In genomic region chr14:67461341-67461985, GRCh38 we compare ENCODE assay signal across 14 cellular contexts. TPM values are rescaled to one million over a fixed set of nuclear protein-coding genes. Genes with fewer than 3 reads are reported as not detected.
DNase-seq lines count a peak whose midpoint lies in the region; ATAC-seq, FAIRE-seq and TF ChIP-seq lines count a peak whose summit lies in the region.
"Had no signal": no experiment of that assay in that cellular context is flagged by ENCODE, and none has a peak within 500 bp of the region (broad histone marks: within the 10 kb centered on the region; RNA-seq: fewer than 3 reads in every experiment).

No MANE protein-coding gene starts in this region.

- H3K4me1 Mint-ChIP-seq in WTC11: peaks cover 18% of the 10 kb centered on the region

- H2BK120ac ChIP-seq in H1 (replicated peaks; ENCODE audit: low read depth, low read length): no peak overlapping the region

- TF ChIP-seq RAD21 in H1 (IDR thresholded peaks at IDR 0.05 in 1 of 2, conservative IDR thresholded peaks at IDR 0.05 in 1 of 2; ENCODE audit: low read depth in 2 of 2, low read length in 2 of 2): no peak

- TF ChIP-seq CTCF in H1 (IDR thresholded peaks at IDR 0.05; ENCODE audit: control extremely low read depth in 1 of 3, insufficient read depth in 1 of 3, low read depth in 1 of 3, low read length in 3 of 3): no peak
- TF ChIP-seq CTCF in WTC11 (IDR thresholded peaks at IDR 0.05): no peak

- no peak overlapping the region for H4K91ac ChIP-seq in H1 (replicated peaks; ENCODE audit: insufficient read length, low read length)

- peak; percentile 18 for DNase-seq in EH (ENCODE audit: low read depth)
- DNase-seq in LHCN-M2 (ENCODE audit: low read depth): peak; percentile 32
- DNase-seq in H1 (ENCODE audit: low read depth in 1 of 2, low spot score in 2 of 2): no peak
- DNase-seq in myocyte (ENCODE audit: low read depth): peak; percentile 63
- DNase-seq in WTC11 (ENCODE audit: low spot score): no peak
- DNase-seq in KBM-7: no peak
- DNase-seq: activated CD4-positive, alpha-beta memory T cell treated with anti-CD3 and anti-CD28 coated beads for 36 hours; activated naive CD4-positive, alpha-beta T cell; left ventricle myocardium superior; Peyer's patch had no signal

- peaks cover 10% of the 10 kb centered on the region; the same call in 1 of the 2 replicates for H3K27me3 Mint-ChIP-seq in WTC11 (ENCODE audit: low read depth)
- H3K27me3 Mint-ChIP-seq: activated CD4-positive, alpha-beta memory T cell treated with anti-CD3 and anti-CD28 coated beads for 36 hours had no signal

- in situ Hi-C loops in KBM-7 (cut with MboI; ENCODE audit: low pct_unique_long_range_greater_than_20kb, low sequenced_read_pairs): no loop called here

- no peaks in the 10 kb centered on the region for H3K36me3 ChIP-seq in H1 (ENCODE audit: control insufficient read depth in 2 of 4, insufficient read depth in 4 of 4, low read length in 3 of 4)
- H3K36me3 ChIP-seq: Peyer's patch had no signal

- H3K27ac Mint-ChIP-seq in WTC11: no peak overlapping the region
- H3K27ac Mint-ChIP-seq: activated CD4-positive, alpha-beta memory T cell treated with anti-CD3 and anti-CD28 coated beads for 36 hours; stimulated activated effector memory CD8-positive, alpha-beta T cell treated with anti-CD3 and anti-CD28 coated beads, Interleukin-12 subunit alpha, Interleukin-12 subunit beta, amount 100 ng/mL, for 72 hours; T-helper 2 cell treated with Interferon-gamma antibody and Interleukin-4, amounts not matched to agents 5 μg/mL and 100 μg/mL, for 36 hours had no signal

- H3K4me3 ChIP-seq in H1 (ENCODE audit: extremely low read depth in 1 of 4, insufficient read depth in 2 of 4, low read depth in 3 of 4, low read length in 4 of 4): no peak overlapping the region
- H3K4me3 ChIP-seq: Peyer's patch had no signal

- no peak for TF ChIP-seq POLR2A in H1 (IDR thresholded peaks at IDR 0.05; ENCODE audit: control extremely low read depth in 1 of 2, low read depth in 2 of 2, low read length in 2 of 2)

- H2BK20ac ChIP-seq in H1 (ENCODE audit: low read length): no peak overlapping the region

- no peak overlapping the region for H3K56ac ChIP-seq in H1 (replicated peaks; ENCODE audit: insufficient read length, low read depth, low read length)

- H3K4me3 Mint-ChIP-seq in WTC11: no peak overlapping the region
- H3K4me3 Mint-ChIP-seq: activated CD4-positive, alpha-beta memory T cell treated with anti-CD3 and anti-CD28 coated beads for 36 hours; stimulated activated effector memory CD8-positive, alpha-beta T cell treated with anti-CD3 and anti-CD28 coated beads, Interleukin-12 subunit alpha, Interleukin-12 subunit beta, amount 100 ng/mL, for 72 hours; T-helper 2 cell treated with Interferon-gamma antibody and Interleukin-4, amounts not matched to agents 5 μg/mL and 100 μg/mL, for 36 hours had no signal

- peak overlapping the region; percentile 40; the same call in 1 of the 2 replicates for H2BK15ac ChIP-seq in H1 (ENCODE audit: low read length)

- POLR2A ChIA-PET in H1 (lab: Charles Lee; ENCODE audit: partially characterized antibody): no interaction called here
- POLR2A ChIA-PET in WTC11 (lab: Charles Lee): no interaction called here

- no peaks in the 10 kb centered on the region for H3K79me1 ChIP-seq in H1 (ENCODE audit: low read depth, low read length)

- H4K5ac ChIP-seq in H1 (ENCODE audit: insufficient read length, low read depth, low read length): no peak overlapping the region

- H3K9me3 Mint-ChIP-seq in WTC11: peaks cover 5% of the 10 kb centered on the region
- H3K9me3 Mint-ChIP-seq: activated CD4-positive, alpha-beta memory T cell treated with anti-CD3 and anti-CD28 coated beads for 36 hours; stimulated activated effector memory CD8-positive, alpha-beta T cell treated with anti-CD3 and anti-CD28 coated beads, Interleukin-12 subunit alpha, Interleukin-12 subunit beta, amount 100 ng/mL, for 72 hours; T-helper 2 cell treated with Interferon-gamma antibody and Interleukin-4, amounts not matched to agents 5 μg/mL and 100 μg/mL, for 36 hours had no signal

- no peak overlapping the region for H3K4me2 ChIP-seq in H1 (ENCODE audit: insufficient read depth in 1 of 2, low read depth in 2 of 2, low read length in 2 of 2)

- no peak overlapping the region for H2BK5ac ChIP-seq in H1 (ENCODE audit: low read depth, low read length)

- H3K36me3 Mint-ChIP-seq in WTC11: no peaks in the 10 kb centered on the region
- H3K36me3 Mint-ChIP-seq: activated CD4-positive, alpha-beta memory T cell treated with anti-CD3 and anti-CD28 coated beads for 36 hours; stimulated activated effector memory CD8-positive, alpha-beta T cell treated with anti-CD3 and anti-CD28 coated beads, Interleukin-12 subunit alpha, Interleukin-12 subunit beta, amount 100 ng/mL, for 72 hours had no signal

- no peak overlapping the region for H3K23ac ChIP-seq in H1 (ENCODE audit: insufficient read length)

- no peak overlapping the region for H2AFZ ChIP-seq in H1 (ENCODE audit: low read length)

- no peaks in the 10 kb centered on the region; the same call in 1 of the 2 replicates for H3K23me2 ChIP-seq in H1 (ENCODE audit: low read depth, low read length)

- H3K14ac ChIP-seq in H1 (ENCODE audit: insufficient read length): no peak overlapping the region

- CTCF ChIA-PET in H1 (lab: Charles Lee; ENCODE audit: partially characterized antibody): interaction anchor here (1.0 to 7.1 kb wide), 6 partner anchors 11 to 110 kb away, joined by 3 to 68 read pairs (median 4); no protein-coding TSS in a partner anchor
- CTCF ChIA-PET in WTC11 (lab: Charles Lee): interaction anchor here (0.6 to 1.5 kb wide), 3 partner anchors 34 to 110 kb away, joined by 3 to 7 read pairs (median 3); no protein-coding TSS in a partner anchor

- peaks cover 0 to 4% of the 10 kb centered on the region in 2 experiments; a peak in 1 of 4 replicates for H3K9me3 ChIP-seq in H1 (ENCODE audit: insufficient read depth in 2 of 2, low read depth in 1 of 2, low read length in 1 of 2)
- H3K9me3 ChIP-seq: Peyer's patch had no signal

- no peak overlapping the region for H3K18ac ChIP-seq in H1 (ENCODE audit: extremely low read depth, low read length)

- H4K20me1 ChIP-seq in H1 (replicated peaks in 1 of 2; ENCODE audit: control insufficient read depth in 1 of 2, insufficient read depth in 2 of 2, low read length in 2 of 2): no peaks in the 10 kb centered on the region

- ATAC-seq in GM21528 (IDR thresholded peaks at IDR 0.05; ENCODE audit: low FRiP score, unreplicated experiment): no peak
- no peak for ATAC-seq in WTC11
- no peak for ATAC-seq in GM21381 (IDR thresholded peaks at IDR 0.05; ENCODE audit: unreplicated experiment)
- ATAC-seq: left ventricle myocardium superior; stimulated activated effector memory CD8-positive, alpha-beta T cell treated with anti-CD3 and anti-CD28 coated beads, Interleukin-12 subunit alpha, Interleukin-12 subunit beta, amount 100 ng/mL, for 72 hours had no signal

- no peaks in the 10 kb centered on the region; a peak in 1 of 7 replicates for H3K27me3 ChIP-seq in H1 (replicated peaks in 1 of 4; ENCODE audit: control insufficient read depth in 3 of 4, extremely low read depth in 1 of 4, insufficient read depth in 3 of 4, low read length in 3 of 4)
- H3K27me3 ChIP-seq: Peyer's patch had no signal

- no peak overlapping the region for H2AK5ac ChIP-seq in H1 (ENCODE audit: low read depth, low read length)

- H3K27ac ChIP-seq in H1 (ENCODE audit: low read depth, low read length): no peak overlapping the region
- H3K27ac ChIP-seq: Peyer's patch had no signal

- 81% methylated on average over 3 of the region's 3 CpGs; no CpG with 5 or more reads in 1 of the 2 experiments for WGBS in H1 (ENCODE audit: extremely low coverage in 1 of 2, insufficient coverage in 1 of 2, insufficient read length in 1 of 2, insufficient replicate concordance in 2 of 2, low coverage in 1 of 2, low lambda C conversion rate in 2 of 2, missing lambda C conversion rate in 1 of 2), 2 experiments

- no peak for TF ChIP-seq EP300 in H1 (IDR thresholded peaks at IDR 0.05; ENCODE audit: borderline replicate concordance in 1 of 2, low read depth in 2 of 2, low read length in 2 of 2)

- no peak overlapping the region for H3K4ac ChIP-seq in H1 (replicated peaks; ENCODE audit: insufficient read length, low read depth, low read length)

- no peak overlapping the region for H2BK12ac ChIP-seq in H1 (ENCODE audit: low read depth, low read length)

- H4K8ac ChIP-seq in H1 (ENCODE audit: extremely low read depth, insufficient read depth, low read length): no peak overlapping the region

- no peaks in the 10 kb centered on the region for H3K79me2 ChIP-seq in H1 (ENCODE audit: control insufficient read depth in 1 of 2, insufficient read depth in 2 of 2, low read length in 2 of 2)

- H3K4me1 ChIP-seq in H1 (replicated peaks in 1 of 4; ENCODE audit: control insufficient read depth in 3 of 4, insufficient read depth in 4 of 4, low read length in 3 of 4): peaks cover 0 to 6% (median 1%) of the 10 kb centered on the region in 4 experiments; a peak in 3 of 7 replicates

- FAIRE-seq in H1 (lab: Jason Lieb, UNC): no peak

- no peak overlapping the region for H3K9ac ChIP-seq in H1 (replicated peaks in 1 of 4; ENCODE audit: extremely low read depth in 1 of 4, low read depth in 3 of 4, low read length in 3 of 4)

RNA-seq across cellular contexts. Expression of gene TMEM229B, which starts 27.1 kb away (rescaled TPM):
- 0.06 TPM in 1 of 2 replicates, not detected in the other for total RNA-seq in LHCN-M2 (2014; rRNA removed)
- polyA plus RNA-seq in LHCN-M2 (2012): 0.02 TPM
- 0.50 and 0.73 TPM in 2 replicates for total RNA-seq in H1 (2021; fragmentation: NEBNext Ultra II Directional; extraction: Animal tissue kit (Norgen Biotek cat#: 25700))
- 0.85 and 1.7 TPM in 2 replicates for polyA plus RNA-seq in H1 (2011; rRNA removed)
- polyA plus RNA-seq in H1 (2011; cell fraction: cytosol; rRNA removed): 0.48 TPM
- 0.74 TPM for polyA plus RNA-seq in H1 (2011; cell fraction: nucleus; rRNA removed)
- 0.39 to 0.88 TPM (median 0.80 TPM) in 4 replicates for polyA plus RNA-seq in H1 (2012, experiment 1 of 2)
- 0.62 TPM for polyA plus RNA-seq in H1 (2012, experiment 2 of 2)
- polyA plus RNA-seq in H1 (2013, experiment 1 of 2): 0.73 TPM
- 0.70 TPM for polyA plus RNA-seq in H1 (2013, experiment 2 of 2)
- polyA minus RNA-seq in H1 (2011; rRNA and poly(A)+ RNA removed): 0.54 and 0.85 TPM in 2 replicates
- 1.8 TPM for polyA minus RNA-seq in H1 (2011; cell fraction: cytosol; rRNA and poly(A)+ RNA removed)
- 1.00 TPM for polyA minus RNA-seq in H1 (2011; cell fraction: nucleus; rRNA and poly(A)+ RNA removed)
- total RNA-seq in myocyte: 1.4 TPM in 2 replicates
- 0.39 TPM for polyA plus RNA-seq in myocyte (2012)
- total RNA-seq in WTC11 (2021): 0.69 to 0.90 TPM (median 0.87 TPM) in 3 replicates

RNA-seq across cellular contexts. Expression of gene PLEK2, which starts 49.5 kb away (rescaled TPM):
- 0.34 and 0.64 TPM in 2 replicates for total RNA-seq in LHCN-M2 (2014; rRNA removed)
- 0.67 TPM for polyA plus RNA-seq in LHCN-M2 (2012)
- total RNA-seq in H1 (2021; fragmentation: NEBNext Ultra II Directional; extraction: Animal tissue kit (Norgen Biotek cat#: 25700)): 2.1 and 2.9 TPM in 2 replicates
- 0.41 and 0.49 TPM in 2 replicates for polyA plus RNA-seq in H1 (2011; rRNA removed)
- 0.47 TPM for polyA plus RNA-seq in H1 (2011; cell fraction: cytosol; rRNA removed)
- 0.29 TPM for polyA plus RNA-seq in H1 (2011; cell fraction: nucleus; rRNA removed)
- polyA plus RNA-seq in H1 (2012, experiment 1 of 2): 0.92 to 1.1 TPM (median 0.99 TPM) in 4 replicates
- 0.34 TPM for polyA plus RNA-seq in H1 (2012, experiment 2 of 2)
- polyA plus RNA-seq in H1 (2013, experiment 1 of 2): 1.5 TPM
- polyA plus RNA-seq in H1 (2013, experiment 2 of 2): 1.6 TPM
- 2.0 and 2.5 TPM in 2 replicates for polyA minus RNA-seq in H1 (2011; rRNA and poly(A)+ RNA removed)
- not detected for polyA minus RNA-seq in H1 (2011; cell fraction: cytosol; rRNA and poly(A)+ RNA removed)
- not detected for polyA minus RNA-seq in H1 (2011; cell fraction: nucleus; rRNA and poly(A)+ RNA removed)
- not detected in 2 replicates for total RNA-seq in myocyte
- polyA plus RNA-seq in myocyte (2012): 0.06 TPM
- total RNA-seq in WTC11 (2021): 1.2 to 1.4 TPM (median 1.3 TPM) in 3 replicates
- total RNA-seq: left ventricle myocardium superior had no signal

Comparison
In these comparisons a context has a peak if more than half of its experiments do, and no peak if none do; other contexts are left out.
1. DNase-seq: peak in EH (single experiment), LHCN-M2 (single experiment) and myocyte (single experiment); none in H1 (0 of 2), WTC11 (single experiment) and KBM-7 (single experiment).